ENCODE assay signal across 21 cellular contexts in genomic region chr1:183251101-183251958, GRCh38.
"Had no signal": no experiment of that assay in that cellular context is flagged by ENCODE, and none has a peak within 500 bp of the region (broad histone marks: within the 10 kb centered on the region; RNA-seq: fewer than 3 reads in every experiment).

No MANE protein-coding gene starts in this region.

- H3K4me3 Mint-ChIP-seq: activated CD4-positive, alpha-beta T cell treated with anti-CD3 and anti-CD28 coated beads, Interleukin-2, amount 10 ng/mL, durations not matched to agents 7 days and 5 days; activated CD8-positive, alpha-beta T cell treated with anti-CD3 and anti-CD28 coated beads, Interleukin-2, amount 10 ng/mL, durations not matched to agents 7 days and 5 days; activated naive CD8-positive, alpha-beta T cell treated with anti-CD3 and anti-CD28 coated beads for 36 hours; activated T-helper 17 cell treated with anti-CD3 and anti-CD28 coated beads, Interleukin-2, amount 50 U/mL, for 72 hours; central memory CD8-positive, alpha-beta T cell; endodermal cell; naive B cell; neural crest cell had no signal

- DNase-seq: activated CD4-positive, alpha-beta T cell treated with anti-CD3 and anti-CD28 coated beads, Interleukin-2, amount 10 ng/mL, durations not matched to agents 7 days and 5 days; activated CD4-positive, CD25-positive, alpha-beta regulatory T cell treated with anti-CD3 and anti-CD28 coated beads, Interleukin-2, amount 50 U/mL, for 72 hours; activated CD8-positive, alpha-beta T cell treated with anti-CD3 and anti-CD28 coated beads, Interleukin-2, amount 10 ng/mL, durations not matched to agents 7 days and 5 days; activated naive CD4-positive, alpha-beta T cell; activated naive CD8-positive, alpha-beta T cell treated with anti-CD3 and anti-CD28 coated beads for 36 hours; heart left ventricle; left colon; mesendoderm; naive B cell; stimulated activated CD4-positive, alpha-beta T cell treated with anti-CD3 and anti-CD28 coated beads, Interleukin-4, amount 100 ng/mL, for 24 hours; stimulated activated naive CD4-positive, alpha-beta T cell treated with Interleukin-2 at 50 U/mL for 16 hours; T-helper 1 cell; upper lobe of left lung; WERI-Rb-1 had no signal

- H3K27ac Mint-ChIP-seq: activated CD4-positive, alpha-beta T cell treated with anti-CD3 and anti-CD28 coated beads, Interleukin-2, amount 10 ng/mL, durations not matched to agents 7 days and 5 days; activated CD8-positive, alpha-beta T cell treated with anti-CD3 and anti-CD28 coated beads, Interleukin-2, amount 10 ng/mL, durations not matched to agents 7 days and 5 days; activated naive CD8-positive, alpha-beta T cell treated with anti-CD3 and anti-CD28 coated beads for 36 hours; activated T-helper 17 cell treated with anti-CD3 and anti-CD28 coated beads, Interleukin-2, amount 50 U/mL, for 72 hours; endodermal cell; naive B cell had no signal

- H3K4me1 Mint-ChIP-seq: activated CD4-positive, alpha-beta T cell treated with anti-CD3 and anti-CD28 coated beads, Interleukin-2, amount 10 ng/mL, durations not matched to agents 7 days and 5 days; activated T-helper 17 cell treated with anti-CD3 and anti-CD28 coated beads, Interleukin-2, amount 50 U/mL, for 72 hours; central memory CD8-positive, alpha-beta T cell; endodermal cell; naive B cell; neural crest cell had no signal

- H3K9me3 ChIP-seq: prostate gland, thoracic aorta had no signal

- H3K4me3 ChIP-seq: coronary artery, heart left ventricle, prostate gland, thoracic aorta, upper lobe of left lung had no signal

- H3K27me3 ChIP-seq: heart left ventricle, upper lobe of left lung had no signal

- H3K36me3 Mint-ChIP-seq: activated naive CD8-positive, alpha-beta T cell treated with anti-CD3 and anti-CD28 coated beads for 36 hours; naive B cell had no signal

- H3K36me3 ChIP-seq: heart left ventricle, prostate gland, thoracic aorta, upper lobe of left lung, WERI-Rb-1 had no signal

- H3K9me3 Mint-ChIP-seq: activated CD4-positive, alpha-beta T cell treated with anti-CD3 and anti-CD28 coated beads, Interleukin-2, amount 10 ng/mL, durations not matched to agents 7 days and 5 days; activated naive CD8-positive, alpha-beta T cell treated with anti-CD3 and anti-CD28 coated beads for 36 hours; activated T-helper 17 cell treated with anti-CD3 and anti-CD28 coated beads, Interleukin-2, amount 50 U/mL, for 72 hours; central memory CD8-positive, alpha-beta T cell had no signal

- H3K4me1 ChIP-seq: prostate gland, upper lobe of left lung had no signal

- H3K27ac ChIP-seq: coronary artery, heart left ventricle, prostate gland, thoracic aorta, upper lobe of left lung, WERI-Rb-1 had no signal
